Comparison of ENCODE assay signal across 24 cellular contexts in the genomic region with DNA sequence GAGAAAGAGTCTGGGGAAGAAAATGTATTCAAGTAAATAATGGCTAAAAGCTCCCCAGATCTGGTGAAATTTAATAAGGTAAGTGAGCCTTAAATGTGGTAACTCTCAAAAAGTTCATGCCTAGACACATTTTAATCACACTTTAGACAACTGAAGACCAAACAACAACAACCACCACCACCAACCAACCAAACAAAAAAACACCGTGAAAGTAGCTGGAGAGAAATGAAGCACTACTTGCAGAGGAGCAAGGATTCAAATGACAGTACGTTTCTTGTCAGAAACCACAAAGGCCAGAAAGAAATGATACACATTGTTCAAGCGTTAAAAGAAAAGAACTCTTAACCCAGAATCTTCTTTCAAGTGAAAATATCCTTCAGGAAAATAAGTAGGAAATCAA.
"Had no signal": no experiment of that assay in that cellular context is flagged by ENCODE, and none has a peak within 500 bp of the region (broad histone marks: within the 10 kb centered on the region; RNA-seq: fewer than 3 reads in every experiment).

No MANE protein-coding gene starts in this region.

- H3K4me2 ChIP-seq: SK-N-SH had no signal

- H3K36me3 ChIP-seq: MG63 had no signal

- H3K4me1 Mint-ChIP-seq: IgD-negative memory B cell, T-cell had no signal

- H3K27me3 Mint-ChIP-seq: IgD-negative memory B cell had no signal

- DNase-seq: KBM-7, MG63, NCI-H1092, NCI-H1436, NCI-H187, NCI-H2029, NCI-H2081 treated with DMSO at 0.1 percent for 48 hours, NCI-H2171, NCI-H226, NCI-H446, NCI-H510A, NCI-H524 treated with DMSO at 0.1 percent for 48 hours, NCI-H69, NCI-H774, PC-3, SHP77, SK-N-SH, SW 1271, T-cell had no signal

- H3K27me3 ChIP-seq: MG63 had no signal

- H3K36me3 Mint-ChIP-seq: T-cell had no signal

- ATAC-seq: Panc1, PC-3, T-cell had no signal

- H3K4me3 ChIP-seq: MG63 had no signal

- H3K27ac ChIP-seq: HL-60, RWPE1 had no signal

- H3K4me3 Mint-ChIP-seq: IgD-negative memory B cell, T-cell had no signal

- H3K9me3 ChIP-seq: MG63, SK-N-SH had no signal

- FAIRE-seq: HTR-8/SVneo had no signal

- H3K9me2 ChIP-seq: SK-N-SH had no signal

- H3K9ac ChIP-seq: SK-N-SH had no signal

- H3K27ac Mint-ChIP-seq: IgD-negative memory B cell, T-cell had no signal
